ENCODE assay signal across 14 cellular contexts in genomic region chr10:29102233-29102632, GRCh38.
DNase-seq lines count a peak whose midpoint lies in the region; ATAC-seq and TF ChIP-seq lines count a peak whose summit lies in the region.
"Had no signal": no experiment of that assay in that cellular context is flagged by ENCODE, and none has a peak within 500 bp of the region (broad histone marks: within the 10 kb centered on the region; RNA-seq: fewer than 3 reads in every experiment).

No MANE protein-coding gene starts in this region.

- TF ChIP-seq CTCF in BE2C (IDR thresholded peaks at IDR 0.05; ENCODE audit: low read depth, low read length) (no peak), PC-3 (conservative IDR thresholded peaks at IDR 0.05; ENCODE audit: low read depth, low read length) (no peak)

- 0 out of 2 replicates have a peak overlapping the region, but pooled peaks have one; percentile 26 for H3K9ac ChIP-seq in PC-3 (ENCODE audit: low read length)
- H3K9ac ChIP-seq: KMS-11 had no signal

- H3K27me3 ChIP-seq in BE2C (no peaks in the 10 kb centered on the region), PC-3 (ENCODE audit: low read length) (no peaks in the 10 kb centered on the region), H7 (ENCODE audit: control insufficient read depth, insufficient read depth, low read length) (no peaks in the 10 kb centered on the region)
- H3K27me3 ChIP-seq: SJCRH30, tibial nerve had no signal

- peaks cover 6% of the 10 kb centered on the region for H3F3A ChIP-seq in PC-3 (ENCODE audit: low read length, unreplicated experiment)

- POLR2A ChIA-PET in PC-3 (lab: Charles Lee; ENCODE audit: unreplicated experiment) = no interaction called here

- H2AFZ ChIP-seq in PC-3 (ENCODE audit: low read length) = peak overlapping the region; percentile 40; the same call in 1 of the 2 replicates

- H3K9me2 ChIP-seq in PC-3 (replicated peaks; ENCODE audit: low read length) = no peaks in the 10 kb centered on the region

- H3K4me1 ChIP-seq in BE2C (peaks cover 19% of the 10 kb centered on the region), PC-3 (ENCODE audit: insufficient read depth, low read length) (peaks cover 62% of the 10 kb centered on the region)
- H3K4me1 ChIP-seq: lower lobe of right lung, tibial nerve had no signal

- DNase-seq in BE2C (peak; percentile 74), PC-3 (peak; percentile 50), globus pallidus (ENCODE audit: low spot score) (peak; percentile 48), nucleus accumbens (lab: John Stamatoyannopoulos, UW) (peak in 32 of 56 donors; percentile 0 to 69 (median 12)), H7 (no peak), NCI-H446 (lab: John Stamatoyannopoulos, UW) (no peak), COR-L47 (lab: John Stamatoyannopoulos, UW) (no peak), hepatic stellate cell (ENCODE audit: low spot score) (no peak)
- DNase-seq: activated CD4-positive, alpha-beta T cell treated with anti-CD3 and anti-CD28 coated beads, Interleukin-2, amount 10 ng/mL, durations not matched to agents 7 days and 5 days; lower lobe of right lung; NCI-H1436 had no signal

- no peaks in the 10 kb centered on the region for H3K79me2 ChIP-seq in PC-3 (ENCODE audit: low read length)

- intact Hi-C loops in PC-3 (cut with micrococcal nuclease) = loop anchor here (10.0 kb wide), 1 partner anchor 197 kb away; no protein-coding TSS in a partner anchor

- no peak for ATAC-seq in PC-3
- ATAC-seq: lower lobe of right lung had no signal

- H3K9me3 ChIP-seq in BE2C = no peaks in the 10 kb centered on the region
- no peaks in the 10 kb centered on the region for H3K9me3 ChIP-seq in PC-3 (ENCODE audit: low read length)
- H3K9me3 ChIP-seq: lower lobe of right lung had no signal

- CTCF ChIA-PET in PC-3 (lab: Charles Lee) = no interaction called here

- H3K4me3 ChIP-seq in BE2C (ENCODE audit: low read depth, low read length) = peak overlapping the region; percentile 5; the same call in 1 of the 2 replicates
- H3K4me3 ChIP-seq in PC-3 (ENCODE audit: low read length) = peak overlapping the region; percentile 26; the same call in 1 of the 2 replicates
- no peak overlapping the region for H3K4me3 ChIP-seq in H7 (ENCODE audit: insufficient read depth, low read depth, low read length)
- H3K4me3 ChIP-seq: lower lobe of right lung, SJCRH30, tibial nerve had no signal

- no TSS peak for BruUV-seq in PC-3 (replicated peaks; lab: Mats Ljungman, UMichigan)

- H4K20me1 ChIP-seq in PC-3 (ENCODE audit: low read length) = no peaks in the 10 kb centered on the region

- peak overlapping the region; percentile 73 for H3K4me2 ChIP-seq in PC-3 (ENCODE audit: low read length)
- H3K4me2 ChIP-seq: KMS-11 had no signal

- H3K36me3 ChIP-seq in BE2C = no peaks in the 10 kb centered on the region
- no peaks in the 10 kb centered on the region for H3K36me3 ChIP-seq in PC-3 (ENCODE audit: low read depth, low read length)
- H3K36me3 ChIP-seq in H7 (replicated peaks; ENCODE audit: control insufficient read depth, insufficient read depth, low read length) = no peaks in the 10 kb centered on the region
- H3K36me3 ChIP-seq: lower lobe of right lung, SJCRH30, tibial nerve had no signal

- H3K27ac ChIP-seq in PC-3 (ENCODE audit: low read length) = peak overlapping the region; percentile 76
- H3K27ac ChIP-seq: KMS-11, lower lobe of right lung, SJCRH30, tibial nerve had no signal

Comparison
In these comparisons a context has a peak if more than half of its experiments do, and no peak if none do; other contexts are left out.
1. DNase-seq: peak in BE2C (single experiment), PC-3 (single experiment), globus pallidus (single experiment) and nucleus accumbens (32 of 56); none in H7 (single experiment), NCI-H446 (0 of 2), COR-L47 (single experiment) and hepatic stellate cell (single experiment).